18 cellular contexts compared by ENCODE assay signal in genomic region chr15:91110407-91110806, GRCh38. TPM values are rescaled to one million over a fixed set of nuclear protein-coding genes. Genes with fewer than 3 reads are reported as not detected.
DNase-seq lines count a peak whose midpoint lies in the region; ATAC-seq, FAIRE-seq and TF ChIP-seq lines count a peak whose summit lies in the region.
"Had no signal": no experiment of that assay in that cellular context is flagged by ENCODE, and none has a peak within 500 bp of the region (broad histone marks: within the 10 kb centered on the region; RNA-seq: fewer than 3 reads in every experiment).

No MANE protein-coding gene starts in this region.

- H3K79me2 ChIP-seq in HepG2 (ENCODE audit: insufficient read depth, low read length): no peaks in the 10 kb centered on the region

- WGBS in HepG2 (ENCODE audit: low lambda C conversion rate): 7% methylated on average over 3 of the region's 11 CpGs
- WGBS in right lobe of liver (ENCODE audit: insufficient coverage, low coverage, low lambda C conversion rate, missing lambda C conversion rate): 69% methylated on average over 3 of the region's 11 CpGs

- no peaks in the 10 kb centered on the region for H3K36me3 ChIP-seq in HepG2 (replicated peaks in 1 of 2; ENCODE audit: control insufficient read depth in 1 of 2, insufficient read depth in 2 of 2, low read length in 2 of 2)
- no peaks in the 10 kb centered on the region for H3K36me3 ChIP-seq in right lobe of liver
- H3K36me3 ChIP-seq: BLaER1 had no signal

- H3K27ac Mint-ChIP-seq in osteocyte (ENCODE audit: unreplicated experiment) (no peak overlapping the region), endothelial cell (ENCODE audit: unreplicated experiment) (no peak overlapping the region)
- H3K27ac Mint-ChIP-seq: CD8-positive, alpha-beta memory T cell; IgD-negative memory B cell had no signal

- no peaks in the 10 kb centered on the region for H3K4me1 Mint-ChIP-seq in osteocyte (ENCODE audit: unreplicated experiment)
- peaks cover 6% of the 10 kb centered on the region for H3K4me1 Mint-ChIP-seq in endothelial cell (ENCODE audit: unreplicated experiment)
- H3K4me1 Mint-ChIP-seq: CD8-positive, alpha-beta memory T cell had no signal

- DNase-seq in HepG2 (ENCODE audit: low spot score): no peak
- no peak for DNase-seq in right lobe of liver
- peak; percentile 70 for DNase-seq in cerebellum (ENCODE audit: low spot score)
- DNase-seq in osteocyte (ENCODE audit: extremely low spot score, unreplicated experiment): peak; percentile 82
- no peak for DNase-seq in KBM-7
- no peak for DNase-seq in endothelial cell (ENCODE audit: low spot score)
- DNase-seq in GM03348 (ENCODE audit: low spot score): no peak
- DNase-seq: 8988T; AML-193; Caco-2; CD8-positive, alpha-beta memory T cell; DMS79 had no signal

- ATAC-seq in HepG2: no peak
- no peak for ATAC-seq in right lobe of liver
- ATAC-seq: HCT116 had no signal

- POLR2A ChIA-PET in HepG2 (lab: Yijun Ruan, JAX): no interaction called here

- TF ChIP-seq POLR2A in HepG2 (IDR thresholded peaks at IDR 0.05; ENCODE audit: insufficient read depth in 1 of 2, low read depth in 2 of 2, low read length in 2 of 2) (no peak), right lobe of liver (IDR thresholded peaks at IDR 0.05) (no peak)

- H3K36me3 Mint-ChIP-seq in osteocyte (ENCODE audit: unreplicated experiment) (no peaks in the 10 kb centered on the region), endothelial cell (ENCODE audit: low read depth, unreplicated experiment) (no peaks in the 10 kb centered on the region)
- H3K36me3 Mint-ChIP-seq: IgD-negative memory B cell had no signal

- no peak overlapping the region for H3K4me3 ChIP-seq in HepG2 (replicated peaks in 1 of 3; ENCODE audit: insufficient read depth in 1 of 3, low read depth in 2 of 3, low read length in 3 of 3)
- H3K4me3 ChIP-seq in right lobe of liver: no peak overlapping the region
- H3K4me3 ChIP-seq: BLaER1 had no signal

- intact Hi-C loops in HepG2 (cut with micrococcal nuclease; ENCODE audit: unreplicated experiment): no loop called here
- intact Hi-C loops in right lobe of liver (cut with DNase I): no loop called here

- in situ Hi-C loops in HepG2 (cut with HindIII; ENCODE audit: extremely low pct_ligation_motif_present, low pct_unique_long_range_greater_than_20kb) (no loop called here), KBM-7 (cut with MboI; ENCODE audit: low pct_unique_long_range_greater_than_20kb, low sequenced_read_pairs) (no loop called here)

- no TSS peak for BruUV-seq in HepG2 (replicated peaks; lab: Mats Ljungman, UMichigan)

- H3K27ac ChIP-seq in HepG2 (ENCODE audit: extremely low read length, insufficient read depth, low read length) (no peak overlapping the region), right lobe of liver (no peak overlapping the region)
- H3K27ac ChIP-seq: BLaER1, KMS-11 had no signal

- H3K27me3 ChIP-seq in HepG2 (ENCODE audit: control insufficient read depth in 1 of 2, insufficient read depth in 2 of 2, low read length in 2 of 2): peaks cover 3 to 4% of the 10 kb centered on the region in 2 experiments; a peak in 2 of 5 replicates
- H3K27me3 ChIP-seq in right lobe of liver: no peaks in the 10 kb centered on the region
- H3K27me3 ChIP-seq: BLaER1 had no signal

- H3K27me3 Mint-ChIP-seq in osteocyte (ENCODE audit: unreplicated experiment): no peaks in the 10 kb centered on the region
- H3K27me3 Mint-ChIP-seq in endothelial cell (ENCODE audit: unreplicated experiment): peaks cover 5% of the 10 kb centered on the region

- H3K4me2 ChIP-seq in HepG2 (ENCODE audit: low read depth, low read length): no peak overlapping the region
- H3K4me2 ChIP-seq: BLaER1, KMS-11 had no signal

- H3K9me3 Mint-ChIP-seq in osteocyte (ENCODE audit: unreplicated experiment) (no peaks in the 10 kb centered on the region), endothelial cell (ENCODE audit: unreplicated experiment) (no peaks in the 10 kb centered on the region)
- H3K9me3 Mint-ChIP-seq: CD8-positive, alpha-beta memory T cell; IgD-negative memory B cell had no signal

- no peak for FAIRE-seq in HepG2 (lab: Jason Lieb, UNC)
- FAIRE-seq: G401.6, GM12892 had no signal

- no peak overlapping the region for H3K4me3 Mint-ChIP-seq in osteocyte (ENCODE audit: unreplicated experiment)
- no peak overlapping the region for H3K4me3 Mint-ChIP-seq in endothelial cell (ENCODE audit: unreplicated experiment)
- H3K4me3 Mint-ChIP-seq: CD8-positive, alpha-beta memory T cell; IgD-negative memory B cell had no signal

- H3K9me3 ChIP-seq in HepG2 (ENCODE audit: low read length) (no peaks in the 10 kb centered on the region), right lobe of liver (no peaks in the 10 kb centered on the region)
- H3K9me3 ChIP-seq: BLaER1, Caco-2 had no signal

- H4K20me1 ChIP-seq in HepG2 (ENCODE audit: insufficient read depth, low read length): no peaks in the 10 kb centered on the region
- H4K20me1 ChIP-seq: BLaER1 had no signal

- CTCF ChIA-PET in HepG2 (lab: Yijun Ruan, JAX; ENCODE audit: low intra/inter-chr PET ratio, low total read pairs): no interaction called here

- no peak overlapping the region for H3K9ac ChIP-seq in HepG2 (ENCODE audit: insufficient read depth, low read depth, low read length)
- H3K9ac ChIP-seq: BLaER1, KMS-11 had no signal

- no peak for TF ChIP-seq RAD21 in HepG2 (CRISPR knock-in tag; IDR thresholded peaks at IDR 0.05)

- TF ChIP-seq CTCF in HepG2 (CRISPR knock-in tag; IDR thresholded peaks at IDR 0.05) (no peak), right lobe of liver (IDR thresholded peaks at IDR 0.05) (no peak), osteocyte (IDR thresholded peaks at IDR 0.05) (no peak), endothelial cell (IDR thresholded peaks at IDR 0.05; ENCODE audit: unreplicated experiment) (no peak)

- TF ChIP-seq EP300 in HepG2 (IDR thresholded peaks at IDR 0.05; ENCODE audit: low read depth in 2 of 2, low read length in 2 of 2) (no peak), HepG2 (CRISPR knock-in tag; IDR thresholded peaks at IDR 0.05; ENCODE audit: borderline replicate concordance) (no peak)

- H2AFZ ChIP-seq in HepG2 (ENCODE audit: low read length): no peak overlapping the region

- H3K4me1 ChIP-seq in HepG2 (ENCODE audit: insufficient read depth, low read length) (no peaks in the 10 kb centered on the region), right lobe of liver (no peaks in the 10 kb centered on the region)
- H3K4me1 ChIP-seq: BLaER1, Caco-2 had no signal

TF ChIP-seq in HepG2, 621 proteins besides CTCF, POLR2A, EP300 and RAD21 (continues in another document):
- TF ChIP-seq ZNF879 (CRISPR knock-in tag; IDR thresholded peaks at IDR 0.05) (no peak), YY1 (IDR thresholded peaks at IDR 0.05; ENCODE audit: insufficient read depth, insufficient replicate concordance, low read depth, low read length) (no peak), NR3C1 (CRISPR knock-in tag; IDR thresholded peaks at IDR 0.05) (no peak), ZNF747 (CRISPR knock-in tag; IDR thresholded peaks at IDR 0.05; ENCODE audit: borderline replicate concordance) (no peak), CEBPB (IDR thresholded peaks at IDR 0.05; ENCODE audit: borderline replicate concordance, low read depth, low read length) (0 out of 2 replicates have a peak, but pooled peaks have one; percentile 11), XBP1 (CRISPR knock-in tag; IDR thresholded peaks at IDR 0.05) (no peak), ZNF136 (CRISPR knock-in tag; IDR thresholded peaks at IDR 0.05; ENCODE audit: low read depth) (no peak), IRF1 (CRISPR knock-in tag; IDR thresholded peaks at IDR 0.05; ENCODE audit: low read depth) (no peak), FOXK2 (IDR thresholded peaks at IDR 0.05) (no peak), ZNF556 (CRISPR knock-in tag; IDR thresholded peaks at IDR 0.05; ENCODE audit: borderline replicate concordance) (no peak)

RNA-seq across cellular contexts. Expression of gene SV2B, which starts 10.3 kb away (rescaled TPM):
- not detected in 2 replicates for total RNA-seq in HepG2 (2016; rRNA removed; fragmentation: Illumina TruSeq; extraction: Trizol)
- not detected in 2 replicates for total RNA-seq in HepG2 (2016; cell fraction: cytosol; rRNA removed; fragmentation: Illumina TruSeq; extraction: Trizol; ENCODE audit: low read depth)
- not detected in 2 replicates for total RNA-seq in HepG2 (2016; cell fraction: insoluble cytoplasmic fraction; rRNA removed; fragmentation: Illumina TruSeq; extraction: Trizol)
- total RNA-seq in HepG2 (2016; cell fraction: membrane; rRNA removed; fragmentation: Illumina TruSeq; extraction: Trizol): not detected in 2 replicates
- not detected in 2 replicates for total RNA-seq in HepG2 (2016; cell fraction: nucleus; rRNA removed; fragmentation: Illumina TruSeq; extraction: Trizol)
- not detected in 2 replicates for polyA plus RNA-seq in HepG2 (2011; rRNA removed)
- not detected in 2 replicates for polyA plus RNA-seq in HepG2 (2011; cell fraction: cytosol; rRNA removed)
- not detected in 2 replicates for polyA plus RNA-seq in HepG2 (2011; cell fraction: nucleus; rRNA removed)
- polyA plus RNA-seq in HepG2 (2012): not detected in 2 replicates
- not detected in 2 replicates for polyA plus RNA-seq in HepG2 (2016; cell fraction: cytosol; fragmentation: Illumina TruSeq; extraction: Trizol; ENCODE audit: low read depth)
- not detected in 2 replicates for polyA plus RNA-seq in HepG2 (2016; cell fraction: insoluble cytoplasmic fraction; fragmentation: Illumina TruSeq; extraction: Trizol; ENCODE audit: low read depth)
- not detected in 2 replicates for polyA plus RNA-seq in HepG2 (2016; cell fraction: membrane; fragmentation: Illumina TruSeq; extraction: Trizol; ENCODE audit: low read depth)
- polyA plus RNA-seq in HepG2 (2016; cell fraction: nucleus; fragmentation: Illumina TruSeq; extraction: Trizol; ENCODE audit: insufficient read depth, low read depth): not detected in 2 replicates
- 1.1 TPM in 1 of 2 replicates, not detected in the other for polyA minus RNA-seq in HepG2 (2011; rRNA and poly(A)+ RNA removed; ENCODE audit: low replicate concordance)
- not detected in 2 replicates for polyA minus RNA-seq in HepG2 (2011; cell fraction: cytosol; rRNA and poly(A)+ RNA removed)
- not detected in 2 replicates for polyA minus RNA-seq in HepG2 (2011; cell fraction: nucleus; rRNA and poly(A)+ RNA removed)
- total RNA-seq in right lobe of liver: under 1 TPM in 5 of 6 experiments, not detected in 1; 0.06 to 0.81 (median 0.18) TPM
- 51.8 TPM for total RNA-seq in cerebellum
- not detected in 2 replicates for total RNA-seq in osteocyte
- 0.26 TPM for total RNA-seq in endothelial cell (ENCODE audit: unreplicated experiment)
- total RNA-seq: Caco-2 had no signal
- polyA plus RNA-seq: CD8-positive, alpha-beta memory T cell had no signal

Comparison
In these comparisons a context has a peak if more than half of its experiments do, and no peak if none do; other contexts are left out.
1. DNase-seq: peak in cerebellum (single experiment) and osteocyte (single experiment); none in HepG2 (single experiment), right lobe of liver (0 of 3), KBM-7 (single experiment), endothelial cell (single experiment) and GM03348 (single experiment).
2. RNA of gene SV2B, which starts 10.3 kb away (total RNA-seq): 51.8 TPM in cerebellum (single experiment); 0.26 TPM in endothelial cell (single experiment), 0.06 to 0.81 TPM in right lobe of liver, not detected in HepG2 and not detected in osteocyte; every median in the first group is over 10 times any median in the second.